Comparison of ENCODE assay signal across 15 cellular contexts in genomic region chr1:31487894-31488293, GRCh38.
"Had no signal": no experiment of that assay in that cellular context is flagged by ENCODE, and none has a peak within 500 bp of the region (broad histone marks: within the 10 kb centered on the region; RNA-seq: fewer than 3 reads in every experiment).

No MANE protein-coding gene starts in this region.

- H3K9ac ChIP-seq: parathyroid adenoma had no signal

- H3K4me1 ChIP-seq: gastrocnemius medialis, tibial artery had no signal

- DNase-seq: activated CD4-positive, alpha-beta T cell treated with anti-CD3 and anti-CD28 coated beads, Interleukin-2, amount 50 U/mL, for 4 hours; activated CD4-positive, CD25-positive, alpha-beta regulatory T cell; central memory CD4-positive, alpha-beta T cell; cortex of kidney; effector memory CD4-positive, alpha-beta T cell; gastrocnemius medialis; heart right ventricle; left ventricle myocardium superior; retina; tibial artery had no signal

- H3K4me3 Mint-ChIP-seq: activated naive CD4-positive, alpha-beta T cell treated with anti-CD3 and anti-CD28 coated beads for 36 hours; activated T-helper 1 cell treated with anti-CD3 and anti-CD28 coated beads, Interleukin-12 subunit alpha, Interleukin-12 subunit beta, Interleukin-2, Interleukin-4 antibody, amounts not matched to agents 30 ng/mL and 10 ng/mL and 1 ng/mL, durations not matched to agents 14 hours and 24 hours and 36 hours had no signal

- H3K79me2 ChIP-seq: parathyroid adenoma had no signal

- H3K27me3 ChIP-seq: gastrocnemius medialis, tibial artery had no signal

- H3K36me3 ChIP-seq: gastrocnemius medialis, heart right ventricle, tibial artery had no signal

- H3K27ac Mint-ChIP-seq: activated naive CD4-positive, alpha-beta T cell treated with anti-CD3 and anti-CD28 coated beads for 36 hours; activated T-helper 1 cell treated with anti-CD3 and anti-CD28 coated beads, Interleukin-12 subunit alpha, Interleukin-12 subunit beta, Interleukin-2, Interleukin-4 antibody, amounts not matched to agents 30 ng/mL and 10 ng/mL and 1 ng/mL, durations not matched to agents 14 hours and 24 hours and 36 hours had no signal

- H3K27ac ChIP-seq: epithelial cell of prostate, gastrocnemius medialis, heart right ventricle, parathyroid adenoma, skin epidermis, tibial artery had no signal

- ATAC-seq: gastrocnemius medialis, heart right ventricle, left ventricle myocardium superior had no signal

- H3K4me3 ChIP-seq: gastrocnemius medialis, heart right ventricle, skin epidermis, tibial artery had no signal

- H3K9me3 ChIP-seq: gastrocnemius medialis, tibial artery had no signal
